Comparison of ENCODE assay signal across 23 cellular contexts in genomic region chr6:163345931-163346330, GRCh38.
"Had no signal": no experiment of that assay in that cellular context is flagged by ENCODE, and none has a peak within 500 bp of the region (broad histone marks: within the 10 kb centered on the region; RNA-seq: fewer than 3 reads in every experiment).

No MANE protein-coding gene starts in this region.

- H3K4me1 ChIP-seq: body of pancreas, lower lobe of right lung had no signal

- H3K9me3 Mint-ChIP-seq: activated CD4-positive, alpha-beta memory T cell treated with anti-CD3 and anti-CD28 coated beads, Interleukin-2, amount 10 ng/mL, durations not matched to agents 7 days and 5 days; activated naive CD8-positive, alpha-beta T cell treated with anti-CD3 and anti-CD28 coated beads for 36 hours; activated T-helper 17 cell treated with anti-CD3 and anti-CD28 coated beads, Interleukin-2, amount 50 U/mL, for 72 hours; central memory CD8-positive, alpha-beta T cell; immature natural killer cell; mesothelial cell of epicardium; type B pancreatic cell had no signal

- H3K4me1 Mint-ChIP-seq: activated CD4-positive, alpha-beta memory T cell treated with anti-CD3 and anti-CD28 coated beads, Interleukin-2, amount 10 ng/mL, durations not matched to agents 7 days and 5 days; activated CD8-positive, alpha-beta memory T cell treated with anti-CD3 and anti-CD28 coated beads, Interleukin-2, amount 10 ng/mL, durations not matched to agents 7 days and 5 days; activated naive CD8-positive, alpha-beta T cell treated with anti-CD3 and anti-CD28 coated beads for 36 hours; activated T-helper 17 cell treated with anti-CD3 and anti-CD28 coated beads, Interleukin-2, amount 50 U/mL, for 72 hours; central memory CD8-positive, alpha-beta T cell; immature natural killer cell; mesothelial cell of epicardium had no signal

- H3K27ac ChIP-seq: body of pancreas, lower lobe of right lung, ovary had no signal

- ATAC-seq: activated CD8-positive, alpha-beta memory T cell treated with anti-CD3 and anti-CD28 coated beads, Interleukin-2, amount 10 ng/mL, durations not matched to agents 7 days and 5 days; activated T-helper 17 cell treated with anti-CD3 and anti-CD28 coated beads, Interleukin-2, amount 50 U/mL, for 72 hours; body of pancreas; gastroesophageal sphincter; lower lobe of right lung; stimulated activated naive CD8-positive, alpha-beta T cell treated with anti-CD3 and anti-CD28 coated beads, Interleukin-15, Interleukin-2, amounts not matched to agents 100 U/mL and 50 U/mL, for 24 hours had no signal

- FAIRE-seq: endometrium had no signal

- H3K27me3 ChIP-seq: body of pancreas, gastroesophageal sphincter, heart left ventricle, ovary had no signal

- H3K27me3 Mint-ChIP-seq: activated CD4-positive, alpha-beta memory T cell treated with anti-CD3 and anti-CD28 coated beads, Interleukin-2, amount 10 ng/mL, durations not matched to agents 7 days and 5 days; activated CD8-positive, alpha-beta memory T cell treated with anti-CD3 and anti-CD28 coated beads, Interleukin-2, amount 10 ng/mL, durations not matched to agents 7 days and 5 days; activated naive CD8-positive, alpha-beta T cell treated with anti-CD3 and anti-CD28 coated beads for 36 hours; activated T-helper 17 cell treated with anti-CD3 and anti-CD28 coated beads, Interleukin-2, amount 50 U/mL, for 72 hours; type B pancreatic cell had no signal

- H3K27ac Mint-ChIP-seq: activated CD4-positive, alpha-beta memory T cell treated with anti-CD3 and anti-CD28 coated beads, Interleukin-2, amount 10 ng/mL, durations not matched to agents 7 days and 5 days; activated CD8-positive, alpha-beta memory T cell treated with anti-CD3 and anti-CD28 coated beads, Interleukin-2, amount 10 ng/mL, durations not matched to agents 7 days and 5 days; activated naive CD8-positive, alpha-beta T cell treated with anti-CD3 and anti-CD28 coated beads for 36 hours; activated T-helper 17 cell treated with anti-CD3 and anti-CD28 coated beads, Interleukin-2, amount 50 U/mL, for 72 hours; immature natural killer cell; mesothelial cell of epicardium; type B pancreatic cell had no signal

- H3K36me3 ChIP-seq: gastroesophageal sphincter, heart left ventricle, lower lobe of right lung, ovary had no signal

- H3K36me3 Mint-ChIP-seq: activated CD8-positive, alpha-beta memory T cell treated with anti-CD3 and anti-CD28 coated beads, Interleukin-2, amount 10 ng/mL, durations not matched to agents 7 days and 5 days; activated naive CD8-positive, alpha-beta T cell treated with anti-CD3 and anti-CD28 coated beads for 36 hours; immature natural killer cell; mesothelial cell of epicardium; type B pancreatic cell had no signal

- H3K4me3 ChIP-seq: body of pancreas, lower lobe of right lung, ovary had no signal

- DNase-seq: activated CD4-positive, alpha-beta memory T cell treated with anti-CD3 and anti-CD28 coated beads, Interleukin-2, amount 10 ng/mL, durations not matched to agents 7 days and 5 days; activated CD4-positive, alpha-beta T cell treated with anti-CD3 and anti-CD28 coated beads for 48 hours; activated CD4-positive, CD25-positive, alpha-beta regulatory T cell; activated CD8-positive, alpha-beta memory T cell treated with anti-CD3 and anti-CD28 coated beads, Interleukin-2, amount 10 ng/mL, durations not matched to agents 7 days and 5 days; activated naive CD4-positive, alpha-beta T cell; activated naive CD8-positive, alpha-beta T cell treated with anti-CD3 and anti-CD28 coated beads for 36 hours; activated T-cell treated with anti-CD3 and anti-CD28 coated beads, Interleukin-2, amount 50 U/mL, for 1 hour; amniotic stem cell; body of pancreas; erythroblast; heart left ventricle; immature natural killer cell; lower lobe of right lung; ovary; stimulated activated naive CD8-positive, alpha-beta T cell treated with anti-CD3 and anti-CD28 coated beads, Interleukin-15, Interleukin-2, amounts not matched to agents 100 U/mL and 50 U/mL, for 24 hours; T-helper 1 cell; T-helper 9 cell had no signal

- H3K9me3 ChIP-seq: body of pancreas, gastroesophageal sphincter, heart left ventricle, lower lobe of right lung, ovary had no signal

- H3K4me3 Mint-ChIP-seq: activated CD4-positive, alpha-beta memory T cell treated with anti-CD3 and anti-CD28 coated beads, Interleukin-2, amount 10 ng/mL, durations not matched to agents 7 days and 5 days; activated CD8-positive, alpha-beta memory T cell treated with anti-CD3 and anti-CD28 coated beads, Interleukin-2, amount 10 ng/mL, durations not matched to agents 7 days and 5 days; activated naive CD8-positive, alpha-beta T cell treated with anti-CD3 and anti-CD28 coated beads for 36 hours; activated T-helper 17 cell treated with anti-CD3 and anti-CD28 coated beads, Interleukin-2, amount 50 U/mL, for 72 hours; central memory CD8-positive, alpha-beta T cell; immature natural killer cell; mesothelial cell of epicardium; type B pancreatic cell had no signal
